ENCODE assay signal across 16 cellular contexts in genomic region chr18:22286576-22286975, GRCh38.
A peak's percentile ranks its signal among the peaks of the same experiment; 100 is the strongest.
DNase-seq lines count a peak whose midpoint lies in the region; ATAC-seq and TF ChIP-seq lines count a peak whose summit lies in the region.
"Had no signal": no experiment of that assay in that cellular context is flagged by ENCODE, and none has a peak within 500 bp of the region (broad histone marks: within the 10 kb centered on the region; RNA-seq: fewer than 3 reads in every experiment).

No MANE protein-coding gene starts in this region.

- H2AFZ ChIP-seq in osteoblast (ENCODE audit: low read length), result no peak overlapping the region

- H4K20me1 ChIP-seq in osteoblast (ENCODE audit: insufficient read depth, low read length), result no peaks in the 10 kb centered on the region
- H4K20me1 ChIP-seq: BLaER1 treated with 17β-estradiol and CSF1 and Interleukin-3, amounts not matched to agents 10 nM and 100 nM had no signal

- no peak overlapping the region for H3K4me3 Mint-ChIP-seq in mesothelial cell of epicardium
- H3K4me3 Mint-ChIP-seq in activated CD4-positive, alpha-beta memory T cell treated with anti-CD3 and anti-CD28 coated beads, Interleukin-2, amount 10 ng/mL, durations not matched to agents 7 days and 5 days, result no peak overlapping the region
- H3K4me3 Mint-ChIP-seq in stimulated activated memory B cell treated with anti-CD40 and anti-IgM and Interleukin-4, amounts not matched to agents 10 μg/mL and 1 μg/mL and 100 μg/mL, for 72 hours, result no peak overlapping the region
- H3K4me3 Mint-ChIP-seq: T-cell had no signal

- peaks cover 2% of the 10 kb centered on the region for H3K36me3 Mint-ChIP-seq in mesothelial cell of epicardium
- H3K36me3 Mint-ChIP-seq in activated CD4-positive, alpha-beta memory T cell treated with anti-CD3 and anti-CD28 coated beads, Interleukin-2, amount 10 ng/mL, durations not matched to agents 7 days and 5 days (ENCODE audit: low read depth), result no peaks in the 10 kb centered on the region
- no peaks in the 10 kb centered on the region for H3K36me3 Mint-ChIP-seq in stimulated activated memory B cell treated with anti-CD40 and anti-IgM and Interleukin-4, amounts not matched to agents 10 μg/mL and 1 μg/mL and 100 μg/mL, for 72 hours
- H3K36me3 Mint-ChIP-seq: T-cell had no signal

- peaks cover 6% of the 10 kb centered on the region for H3K4me1 Mint-ChIP-seq in mesothelial cell of epicardium
- H3K4me1 Mint-ChIP-seq in activated CD4-positive, alpha-beta memory T cell treated with anti-CD3 and anti-CD28 coated beads, Interleukin-2, amount 10 ng/mL, durations not matched to agents 7 days and 5 days, result peaks cover 2% of the 10 kb centered on the region
- no peaks in the 10 kb centered on the region for H3K4me1 Mint-ChIP-seq in stimulated activated memory B cell treated with anti-CD40 and anti-IgM and Interleukin-4, amounts not matched to agents 10 μg/mL and 1 μg/mL and 100 μg/mL, for 72 hours

- H3K36me3 ChIP-seq in Peyer's patch, result no peaks in the 10 kb centered on the region
- H3K36me3 ChIP-seq in osteoblast (ENCODE audit: insufficient read depth, low read length), result no peaks in the 10 kb centered on the region
- H3K36me3 ChIP-seq: BLaER1 treated with 17β-estradiol and CSF1 and Interleukin-3, amounts not matched to agents 10 nM and 100 nM; sigmoid colon had no signal

- no peaks in the 10 kb centered on the region for H3K27me3 ChIP-seq in Peyer's patch
- H3K27me3 ChIP-seq in osteoblast (ENCODE audit: insufficient read depth, low read length), result no peaks in the 10 kb centered on the region
- H3K27me3 ChIP-seq: BLaER1 treated with 17β-estradiol and CSF1 and Interleukin-3, amounts not matched to agents 10 nM and 100 nM; sigmoid colon had no signal

- no peaks in the 10 kb centered on the region for H3K27me3 Mint-ChIP-seq in mesothelial cell of epicardium (ENCODE audit: low read depth)
- no peaks in the 10 kb centered on the region for H3K27me3 Mint-ChIP-seq in activated CD4-positive, alpha-beta memory T cell treated with anti-CD3 and anti-CD28 coated beads, Interleukin-2, amount 10 ng/mL, durations not matched to agents 7 days and 5 days
- H3K27me3 Mint-ChIP-seq in stimulated activated memory B cell treated with anti-CD40 and anti-IgM and Interleukin-4, amounts not matched to agents 10 μg/mL and 1 μg/mL and 100 μg/mL, for 72 hours, result no peaks in the 10 kb centered on the region
- H3K27me3 Mint-ChIP-seq: T-cell had no signal

- DNase-seq in Caki2 (ENCODE audit: low read depth) (peak; percentile 18), Peyer's patch (peak in 2 of 3 donors; percentile 66 to 73), fibroblast of the aortic adventitia (ENCODE audit: low read depth) (peak; percentile 71), osteoblast (ENCODE audit: insufficient read length, low spot score, missing footprints) (peak; percentile 27), mesothelial cell of epicardium (ENCODE audit: low spot score in 2 of 2, unreplicated experiment in 2 of 2) (no peak), NCI-H2171 treated with DMSO at 0.1 percent for 48 hours (lab: John Stamatoyannopoulos, UW) (no peak)
- no peak for DNase-seq in activated CD4-positive, alpha-beta memory T cell treated with anti-CD3 and anti-CD28 coated beads, Interleukin-2, amount 10 ng/mL, durations not matched to agents 7 days and 5 days
- DNase-seq: activated CD4-positive, alpha-beta T cell treated with anti-CD3 and anti-CD28 coated beads, Interleukin-2, amount 50 U/mL, for 1 hour; activated naive CD4-positive, alpha-beta T cell treated with Interleukin-2 at 50 U/mL for 16 hours; midbrain; NCI-H1436 treated with DMSO at 0.1 percent for 48 hours; NCI-H82; sigmoid colon; T-cell had no signal

- peaks cover 0 to 28% (median 0%) of the 10 kb centered on the region in 4 donors for H3K4me1 ChIP-seq in Peyer's patch
- peaks cover 9% of the 10 kb centered on the region for H3K4me1 ChIP-seq in osteoblast (ENCODE audit: insufficient read depth, low read length)
- H3K4me1 ChIP-seq: sigmoid colon had no signal

- TF ChIP-seq POLR2A in Peyer's patch (IDR thresholded peaks at IDR 0.05), result peak in 1 of 2 donors; percentile 21

- H3K4me3 ChIP-seq in Peyer's patch, result no peak overlapping the region
- peak overlapping the region; percentile 11 for H3K4me3 ChIP-seq in fibroblast of the aortic adventitia (ENCODE audit: low read depth, low read length)
- H3K4me3 ChIP-seq in osteoblast (ENCODE audit: insufficient read depth, low read length), result peak overlapping the region; percentile 5
- H3K4me3 ChIP-seq: sigmoid colon had no signal

- POLR2A ChIA-PET in activated CD4-positive, alpha-beta memory T cell treated with anti-CD3 and anti-CD28 coated beads, Interleukin-2, amount 10 ng/mL, durations not matched to agents 7 days and 5 days (lab: Charles Lee), result no interaction called here

- TF ChIP-seq CTCF in Peyer's patch (IDR thresholded peaks at IDR 0.05) (peak in 1 of 6 experiments; percentile 10), fibroblast of the aortic adventitia (IDR thresholded peaks at IDR 0.05; ENCODE audit: insufficient read depth, low read length) (no peak), osteoblast (IDR thresholded peaks at IDR 0.05; ENCODE audit: extremely low read depth, low read depth, low read length) (no peak), mesothelial cell of epicardium (IDR thresholded peaks at IDR 0.05; ENCODE audit: unreplicated experiment) (no peak)

- H3K9me3 Mint-ChIP-seq in mesothelial cell of epicardium, result peaks cover 25% of the 10 kb centered on the region
- H3K9me3 Mint-ChIP-seq in activated CD4-positive, alpha-beta memory T cell treated with anti-CD3 and anti-CD28 coated beads, Interleukin-2, amount 10 ng/mL, durations not matched to agents 7 days and 5 days, result peaks cover 2% of the 10 kb centered on the region
- H3K9me3 Mint-ChIP-seq in stimulated activated memory B cell treated with anti-CD40 and anti-IgM and Interleukin-4, amounts not matched to agents 10 μg/mL and 1 μg/mL and 100 μg/mL, for 72 hours, result peaks cover 7% of the 10 kb centered on the region

- H3K27ac Mint-ChIP-seq in mesothelial cell of epicardium, result no peak overlapping the region
- no peak overlapping the region for H3K27ac Mint-ChIP-seq in activated CD4-positive, alpha-beta memory T cell treated with anti-CD3 and anti-CD28 coated beads, Interleukin-2, amount 10 ng/mL, durations not matched to agents 7 days and 5 days
- no peak overlapping the region for H3K27ac Mint-ChIP-seq in stimulated activated memory B cell treated with anti-CD40 and anti-IgM and Interleukin-4, amounts not matched to agents 10 μg/mL and 1 μg/mL and 100 μg/mL, for 72 hours
- H3K27ac Mint-ChIP-seq: T-cell had no signal

- peak overlapping the region; percentile 61 for H3K4me2 ChIP-seq in osteoblast (ENCODE audit: insufficient read depth, low read length)

- no peaks in the 10 kb centered on the region for H3K79me2 ChIP-seq in osteoblast (ENCODE audit: insufficient read depth, low read length)

- H3K27ac ChIP-seq in Peyer's patch (peak overlapping the region in 2 of 4 donors; percentile 18 to 22), osteoblast (ENCODE audit: low read depth, low read length) (no peak overlapping the region)

- CTCF ChIA-PET in activated CD4-positive, alpha-beta memory T cell treated with anti-CD3 and anti-CD28 coated beads, Interleukin-2, amount 10 ng/mL, durations not matched to agents 7 days and 5 days (lab: Charles Lee), result no interaction called here

- in situ Hi-C loops in Caki2 (cut with HindIII; ENCODE audit: low pct_unique_long_range_greater_than_20kb, low sequenced_read_pairs), result no loop called here

- ATAC-seq in stimulated activated memory B cell treated with anti-CD40 and anti-IgM and Interleukin-4, amounts not matched to agents 10 μg/mL and 1 μg/mL and 100 μg/mL, for 72 hours, result no peak
- ATAC-seq: T-cell had no signal

- H3K9me3 ChIP-seq in Peyer's patch, result no peaks in the 10 kb centered on the region
- H3K9me3 ChIP-seq in osteoblast (ENCODE audit: low read depth, low read length), result no peaks in the 10 kb centered on the region

Comparison
In these comparisons a context has a peak if more than half of its experiments do, and no peak if none do; other contexts are left out.
1. DNase-seq: peak in Caki2 (single experiment), Peyer's patch (2 of 3), fibroblast of the aortic adventitia (single experiment) and osteoblast (single experiment); none in mesothelial cell of epicardium (0 of 2), NCI-H2171 treated with DMSO at 0.1 percent for 48 hours (single experiment) and activated CD4-positive, alpha-beta memory T cell treated with anti-CD3 and anti-CD28 coated beads, Interleukin-2, amount 10 ng/mL, durations not matched to agents 7 days and 5 days (single experiment).
2. H3K4me3 ChIP-seq: peak in fibroblast of the aortic adventitia (single experiment) and osteoblast (single experiment); none in Peyer's patch (0 of 4).